8 cellular contexts compared by ENCODE assay signal in genomic region chr11:46367244-46367915, GRCh38. TPM values are rescaled to one million over a fixed set of nuclear protein-coding genes. Genes with fewer than 3 reads are reported as not detected.
A peak's percentile ranks its signal among the peaks of the same experiment; 100 is the strongest.
DNase-seq lines count a peak whose midpoint lies in the region; ATAC-seq and TF ChIP-seq lines count a peak whose summit lies in the region.

No MANE protein-coding gene starts in this region.

- H3K9me2 ChIP-seq in PC-9 (ENCODE audit: insufficient read depth) = no peaks in the 10 kb centered on the region

- no TSS peak for BruUV-seq in PC-9 (replicated peaks; lab: Mats Ljungman, UMichigan)

- H4K20me1 ChIP-seq in PC-9 (ENCODE audit: insufficient read depth) = peaks cover 11% of the 10 kb centered on the region; the same call in 1 of the 2 replicates

- H3K27ac ChIP-seq in PC-9 = no peak overlapping the region
- H3K27ac ChIP-seq in sigmoid colon = peak overlapping the region in 1 of 4 donors; percentile 25

- H3K27me3 ChIP-seq in PC-9 (ENCODE audit: insufficient read depth, low read depth) (no peaks in the 10 kb centered on the region), sigmoid colon (no peaks in the 10 kb centered on the region)

- no peaks in the 10 kb centered on the region for H3K9me3 ChIP-seq in PC-9 (ENCODE audit: insufficient read depth, low read depth)
- H3K9me3 ChIP-seq in sigmoid colon = no peaks in the 10 kb centered on the region

- TF ChIP-seq CTCF in GM12864 (IDR thresholded peaks at IDR 0.05; ENCODE audit: low read depth, low read length, missing control alignments) = peak; percentile 87
- TF ChIP-seq CTCF in PC-9 (conservative IDR thresholded peaks at IDR 0.05) = peak; percentile 88
- TF ChIP-seq CTCF in sigmoid colon (IDR thresholded peaks at IDR 0.05) = peak; percentile 67 to 92 (median 88)

- CTCF ChIA-PET in PC-9 (lab: Charles Lee) = interaction anchor here (0.5 to 1.6 kb wide), 2 partner anchors 21 to 179 kb away, joined by 3 to 14 read pairs; no protein-coding TSS in a partner anchor

- no peak overlapping the region for H3K4me2 ChIP-seq in PC-9

- WGBS in sigmoid colon, 2 donors = 35 to 41% methylated on average over 32 of the region's 32 CpGs

- TF ChIP-seq POLR2A in sigmoid colon (IDR thresholded peaks at IDR 0.05) = no peak

- no peak for DNase-seq in GM12864 (ENCODE audit: low read depth)
- peak in 1 of 2 experiments; percentile 67 for DNase-seq in PC-9
- DNase-seq in activated effector memory CD4-positive, alpha-beta T cell treated with anti-CD3 and anti-CD28 coated beads, Interleukin-2, amount 50 U/mL, for 16 hours = peak; percentile 90
- DNase-seq in head of caudate nucleus = peak in 41 of 42 donors; percentile 68 to 93 (median 81)
- DNase-seq in sigmoid colon = peak; percentile 86
- no peak for DNase-seq in H4 (ENCODE audit: low spot score)
- no peak for DNase-seq in DMS153 treated with DMSO at 0.1 percent for 48 hours (lab: John Stamatoyannopoulos, UW; ENCODE audit: unreplicated experiment)

- peaks cover 20% of the 10 kb centered on the region for H3K4me1 ChIP-seq in PC-9 (replicated peaks; ENCODE audit: insufficient read depth)
- peaks cover 0 to 30% (median 25%) of the 10 kb centered on the region in 4 donors for H3K4me1 ChIP-seq in sigmoid colon

- H3K79me2 ChIP-seq in PC-9 (ENCODE audit: low read depth) = peaks cover 13% of the 10 kb centered on the region

- ATAC-seq in HG02678 (IDR thresholded peaks at IDR 0.05; ENCODE audit: unreplicated experiment) = peak; percentile 68

- H3F3A ChIP-seq in PC-9 (ENCODE audit: insufficient read depth, low read depth) = peaks cover 15% of the 10 kb centered on the region; the same call in 1 of the 2 replicates

- H2AFZ ChIP-seq in PC-9 = no peak overlapping the region

- intact Hi-C loops in PC-9 (cut with micrococcal nuclease; ENCODE audit: unreplicated experiment) (loop anchor here (1.0 to 5.0 kb wide), 3 partner anchors 128 to 990 kb away; no protein-coding TSS in a partner anchor), head of caudate nucleus (cut with DNase I) (no loop called here), sigmoid colon (cut with DNase I) (loop anchor here (1.0 to 5.0 kb wide), 2 partner anchors 20 to 130 kb away; partner anchors contain the start of gene DGKZ)

- H3K4me3 ChIP-seq in GM12864 (ENCODE audit: low read depth, low read length) (no peak overlapping the region), PC-9 (no peak overlapping the region), sigmoid colon (no peak overlapping the region)

- peaks cover 8% of the 10 kb centered on the region; the same call in 1 of the 2 replicates for H3K36me3 ChIP-seq in PC-9 (ENCODE audit: low read depth)
- H3K36me3 ChIP-seq in sigmoid colon = peaks cover 2 to 38% (median 16%) of the 10 kb centered on the region in 4 donors

- no peak for TF ChIP-seq EP300 in sigmoid colon (IDR thresholded peaks at IDR 0.05)

- POLR2A ChIA-PET in PC-9 (lab: Charles Lee; ENCODE audit: unreplicated experiment) = no interaction called here

RNA-seq across cellular contexts. Expression of gene MDK, which starts 14.1 kb away (rescaled TPM):
- total RNA-seq in PC-9 (2021) (399 and 464 TPM in 2 replicates), sigmoid colon (10 to 100 TPM; 10.7 to 49.9 (median 33.0) TPM)
- polyA plus RNA-seq in sigmoid colon = 100 to 1,000 TPM; 101 to 403 (median 169) TPM
- 563 and 646 TPM in 2 replicates for total RNA-seq in H4 (2014; rRNA removed; shearing (Covaris generic))

RNA-seq across cellular contexts. Expression of gene DGKZ, which starts 20.1 kb away (rescaled TPM):
- total RNA-seq in PC-9 (2021) (49.3 and 67.5 TPM in 2 replicates), sigmoid colon (10 to 100 TPM; 22.5 to 76.7 (median 34.2) TPM)
- 10 to 100 TPM; 16.6 to 71.9 (median 19.2) TPM for polyA plus RNA-seq in sigmoid colon
- 25.3 and 38.9 TPM in 2 replicates for total RNA-seq in H4 (2014; rRNA removed; shearing (Covaris generic))

RNA-seq across cellular contexts. Expression of gene CHRM4, which starts 24.2 kb away (rescaled TPM):
- total RNA-seq in PC-9 (2021) = 0.31 TPM in 1 of 2 replicates, not detected in the other
- total RNA-seq in sigmoid colon = 1 to 10 TPM in 2 of 4 donors, under 1 TPM in 2; 0.55 to 5.3 (median 2.3) TPM
- polyA plus RNA-seq in sigmoid colon = 1 to 10 TPM in 2 of 3 donors, not detected in 1; 2.3 to 5.4 TPM
- 0.33 and 0.48 TPM in 2 replicates for total RNA-seq in H4 (2014; rRNA removed; shearing (Covaris generic))

Comparison
In these comparisons a context has a peak if more than half of its experiments do, and no peak if none do; other contexts are left out.
1. DNase-seq: peak in activated effector memory CD4-positive, alpha-beta T cell treated with anti-CD3 and anti-CD28 coated beads, Interleukin-2, amount 50 U/mL, for 16 hours (single experiment), head of caudate nucleus (41 of 42) and sigmoid colon (single experiment); none in GM12864 (single experiment), H4 (single experiment) and DMS153 treated with DMSO at 0.1 percent for 48 hours (single experiment).
2. Peak in every context shown above with its lines, with median percentiles within 50 percentile points of each other: CTCF ChIP-seq.